24 cellular contexts compared by ENCODE assay signal in the genomic region with DNA sequence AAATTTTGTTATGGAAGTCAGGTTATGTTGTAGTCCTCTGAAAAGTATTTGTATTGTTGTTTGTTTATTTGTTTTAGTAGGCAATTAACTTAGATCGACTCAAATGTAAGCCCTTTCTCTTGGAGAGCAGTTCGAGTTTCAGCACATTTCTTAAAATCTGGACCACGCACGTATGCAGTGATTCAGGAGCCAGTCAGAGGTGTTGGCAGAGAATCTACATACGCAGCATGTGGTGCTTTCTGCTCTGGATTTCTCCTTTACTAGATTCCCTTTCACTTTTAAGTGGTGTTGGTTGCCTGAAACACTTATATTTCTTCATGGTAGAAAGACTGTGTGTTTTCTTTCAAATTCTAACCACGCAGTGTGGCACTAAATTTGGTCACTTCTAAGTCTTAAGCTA.
DNase-seq lines count a peak whose midpoint lies in the region; ATAC-seq and TF ChIP-seq lines count a peak whose summit lies in the region.
"Had no signal": no experiment of that assay in that cellular context is flagged by ENCODE, and none has a peak within 500 bp of the region (broad histone marks: within the 10 kb centered on the region; RNA-seq: fewer than 3 reads in every experiment).

No MANE protein-coding gene starts in this region.

- DNase-seq in AG08396 (ENCODE audit: low spot score), result peak; percentile 1
- peak; percentile 54 for DNase-seq in HT1080 (ENCODE audit: low read depth)
- DNase-seq in astrocyte of the hippocampus (ENCODE audit: low read depth, low spot score), result peak; percentile 15
- DNase-seq in fibroblast of villous mesenchyme (ENCODE audit: low read depth), result peak; percentile 0
- no peak for DNase-seq in NCI-H345 (lab: John Stamatoyannopoulos, UW)
- no peak for DNase-seq in midbrain (lab: John Stamatoyannopoulos, UW)
- DNase-seq in DMS79 treated with DMSO at 0.1 percent for 48 hours (lab: John Stamatoyannopoulos, UW), result no peak
- DNase-seq: activated CD4-positive, alpha-beta T cell treated with anti-CD3 and anti-CD28 coated beads, Interleukin-2, amount 50 U/mL, for 1 hour; activated CD8-positive, alpha-beta memory T cell treated with anti-CD3 and anti-CD28 coated beads, Interleukin-2, amount 50 U/mL, for 4 hours; body of pancreas; effector CD8-positive, alpha-beta T cell; EL; glutamatergic neuron; naive thymus-derived CD4-positive, alpha-beta T cell; NCI-H1092; NCI-H2029; occipital lobe; retina; stimulated activated CD4-positive, alpha-beta T cell treated with anti-CD3 and anti-CD28 coated beads, Interleukin-4, amount 100 ng/mL, for 24 hours; transverse colon; WERI-Rb-1 had no signal

- TF ChIP-seq CTCF in fibroblast of villous mesenchyme (IDR thresholded peaks at IDR 0.05; ENCODE audit: insufficient read depth, low read depth, low read length), result no peak

- no peak for ATAC-seq in GM21515 (IDR thresholded peaks at IDR 0.05; ENCODE audit: unreplicated experiment)
- ATAC-seq: body of pancreas; naive thymus-derived CD4-positive, alpha-beta T cell; SK-N-SH treated with all-trans-retinoic acid at 6 μM for 48 hours had no signal

- H3K4me3 ChIP-seq in fibroblast of villous mesenchyme (ENCODE audit: low read depth, low read length), result no peak overlapping the region
- H3K4me3 ChIP-seq: body of pancreas, esophagus muscularis mucosa, transverse colon had no signal

Comparison
In these comparisons a context has a peak if more than half of its experiments do, and no peak if none do; other contexts are left out.
1. DNase-seq: peak in AG08396 (single experiment), HT1080 (single experiment), astrocyte of the hippocampus (single experiment) and fibroblast of villous mesenchyme (single experiment); none in NCI-H345 (single experiment), midbrain (single experiment) and DMS79 treated with DMSO at 0.1 percent for 48 hours (single experiment).